In genomic region chr11:62013266-62014157, GRCh38 we compare ENCODE assay signal across 17 cellular contexts. TPM values are rescaled to one million over a fixed set of nuclear protein-coding genes. Genes with fewer than 3 reads are reported as not detected.
A peak's percentile ranks its signal among the peaks of the same experiment; 100 is the strongest.
DNase-seq lines count a peak whose midpoint lies in the region; TF ChIP-seq lines count a peak whose summit lies in the region.
"Had no signal": no experiment of that assay in that cellular context is flagged by ENCODE, and none has a peak within 500 bp of the region (broad histone marks: within the 10 kb centered on the region; RNA-seq: fewer than 3 reads in every experiment).

No MANE protein-coding gene starts in this region.

- in situ Hi-C loops in Caki2 (cut with HindIII; ENCODE audit: low pct_unique_long_range_greater_than_20kb, low sequenced_read_pairs): no loop called here

- H2AK5ac ChIP-seq in trophoblast cell (ENCODE audit: low read length): no peak overlapping the region
- no peak overlapping the region for H2AK5ac ChIP-seq in mesendoderm (ENCODE audit: low read length)

- H3K9ac ChIP-seq in NT2/D1 (ENCODE audit: insufficient read length, low read depth) (peak overlapping the region; percentile 1), trophoblast cell (ENCODE audit: low read length) (no peak overlapping the region), mesendoderm (ENCODE audit: low read length) (no peak overlapping the region)

- H3K56ac ChIP-seq in mesendoderm (ENCODE audit: low read length): no peak overlapping the region

- no peak overlapping the region for H3K4me2 ChIP-seq in trophoblast cell (ENCODE audit: low read length)
- no peak overlapping the region for H3K4me2 ChIP-seq in mesendoderm (ENCODE audit: low read length)

- H3K4me1 ChIP-seq in NT2/D1 (ENCODE audit: insufficient read depth, insufficient read length) (peaks cover 5% of the 10 kb centered on the region), trophoblast cell (ENCODE audit: control insufficient read depth in 1 of 2, insufficient read depth in 2 of 2, low read length in 2 of 2) (peaks cover 0 to 4% of the 10 kb centered on the region in 2 experiments), esophagus muscularis mucosa (no peaks in the 10 kb centered on the region), mesendoderm (ENCODE audit: control insufficient read depth, low read depth, low read length) (no peaks in the 10 kb centered on the region)
- H3K4me1 ChIP-seq: HAP-1 had no signal

- no peak overlapping the region for H3K4me3 Mint-ChIP-seq in activated CD4-positive, alpha-beta memory T cell treated with anti-CD3 and anti-CD28 coated beads for 36 hours
- H3K4me3 Mint-ChIP-seq: activated T-cell treated with anti-CD3 and anti-CD28 coated beads, Interleukin-2, amount 50 U/mL, for 4 hours; effector memory CD8-positive, alpha-beta T cell had no signal

- H3K4ac ChIP-seq in trophoblast cell (ENCODE audit: low read depth, low read length): no peak overlapping the region
- H3K4ac ChIP-seq in mesendoderm (ENCODE audit: low read depth, low read length): no peak overlapping the region

- no peak overlapping the region for H4K91ac ChIP-seq in trophoblast cell (ENCODE audit: low read depth, low read length)

- peaks cover 5% of the 10 kb centered on the region; the same call in 1 of the 2 replicates for H3K9me3 ChIP-seq in NT2/D1 (ENCODE audit: insufficient read depth, low read length)
- H3K9me3 ChIP-seq in trophoblast cell (ENCODE audit: insufficient read depth, low read depth, low read length): no peaks in the 10 kb centered on the region
- no peaks in the 10 kb centered on the region for H3K9me3 ChIP-seq in esophagus muscularis mucosa
- H3K9me3 ChIP-seq: HAP-1 had no signal

- H3K27me3 ChIP-seq in NT2/D1 (ENCODE audit: insufficient read depth, insufficient read length): no peaks in the 10 kb centered on the region
- no peaks in the 10 kb centered on the region for H3K27me3 ChIP-seq in trophoblast cell (ENCODE audit: insufficient read depth, low read length)
- no peaks in the 10 kb centered on the region for H3K27me3 ChIP-seq in esophagus muscularis mucosa
- no peaks in the 10 kb centered on the region for H3K27me3 ChIP-seq in mesendoderm (ENCODE audit: insufficient read depth, low read length, poor library complexity)

- no peaks in the 10 kb centered on the region for H3K9me3 Mint-ChIP-seq in activated CD4-positive, alpha-beta memory T cell treated with anti-CD3 and anti-CD28 coated beads for 36 hours
- H3K9me3 Mint-ChIP-seq: activated T-cell treated with anti-CD3 and anti-CD28 coated beads, Interleukin-2, amount 50 U/mL, for 4 hours; effector memory CD8-positive, alpha-beta T cell had no signal

- no peak overlapping the region for H4K8ac ChIP-seq in trophoblast cell (ENCODE audit: low read depth, low read length)
- no peak overlapping the region for H4K8ac ChIP-seq in mesendoderm (ENCODE audit: low read depth, low read length)

- H2BK120ac ChIP-seq in trophoblast cell (ENCODE audit: insufficient read depth, low read length, poor library complexity): no peak overlapping the region
- H2BK120ac ChIP-seq in mesendoderm (ENCODE audit: low read depth, low read length): no peak overlapping the region

- CTCF ChIA-PET in activated CD4-positive, alpha-beta memory T cell treated with anti-CD3 and anti-CD28 coated beads for 36 hours (lab: Charles Lee): interaction anchor here (0.7 kb wide), 1 partner anchor 66 kb away, joined by 3 read pairs; no protein-coding TSS in a partner anchor

- no peak overlapping the region for H2BK12ac ChIP-seq in trophoblast cell (ENCODE audit: low read length)

- H3K4me3 ChIP-seq in NT2/D1 (ENCODE audit: insufficient read length, low read depth) (no peak overlapping the region), trophoblast cell (ENCODE audit: low read depth, low read length) (no peak overlapping the region), esophagus muscularis mucosa (no peak overlapping the region), mesendoderm (ENCODE audit: low read length) (no peak overlapping the region)
- H3K4me3 ChIP-seq: HAP-1, SK-N-MC had no signal

- POLR2A ChIA-PET in activated CD4-positive, alpha-beta memory T cell treated with anti-CD3 and anti-CD28 coated beads for 36 hours (lab: Charles Lee): no interaction called here

- peaks cover 2% of the 10 kb centered on the region for H3K27me3 Mint-ChIP-seq in activated CD4-positive, alpha-beta memory T cell treated with anti-CD3 and anti-CD28 coated beads for 36 hours
- H3K27me3 Mint-ChIP-seq: progenitor cell of endocrine pancreas had no signal

- no peak for TF ChIP-seq POLR2A in esophagus muscularis mucosa (IDR thresholded peaks at IDR 0.05; ENCODE audit: low read depth)

- no peak for TF ChIP-seq CTCF in esophagus muscularis mucosa (IDR thresholded peaks at IDR 0.05)

- H3K36me3 Mint-ChIP-seq in activated CD4-positive, alpha-beta memory T cell treated with anti-CD3 and anti-CD28 coated beads for 36 hours: no peaks in the 10 kb centered on the region

- no peak overlapping the region for H2AFZ ChIP-seq in trophoblast cell (ENCODE audit: insufficient read depth, low read length, poor library complexity)

- WGBS in trophoblast cell (ENCODE audit: extremely low coverage, insufficient coverage, insufficient read length): no CpG with 5 or more reads among the region's 13 CpGs
- 87% methylated on average over 9 of the region's 13 CpGs for WGBS in esophagus muscularis mucosa
- WGBS in mesendoderm (ENCODE audit: extremely low coverage, insufficient coverage, low lambda C conversion rate): no CpG with 5 or more reads among the region's 13 CpGs

- no peak overlapping the region for H3K23ac ChIP-seq in trophoblast cell (ENCODE audit: low read length)
- H3K23ac ChIP-seq in mesendoderm (ENCODE audit: low read length): no peak overlapping the region

- no peaks in the 10 kb centered on the region for H3K79me2 ChIP-seq in trophoblast cell (ENCODE audit: control insufficient read depth, insufficient read depth, low read length, poor library complexity)
- H3K79me2 ChIP-seq in mesendoderm (ENCODE audit: control insufficient read depth, insufficient read depth, low read length): no peaks in the 10 kb centered on the region

- H3K4me1 Mint-ChIP-seq in activated CD4-positive, alpha-beta memory T cell treated with anti-CD3 and anti-CD28 coated beads for 36 hours (ENCODE audit: low read depth): no peaks in the 10 kb centered on the region

- no peaks in the 10 kb centered on the region for H3K79me1 ChIP-seq in trophoblast cell (ENCODE audit: low read length)
- no peaks in the 10 kb centered on the region for H3K79me1 ChIP-seq in mesendoderm (ENCODE audit: low read length)

- DNase-seq in Caki2 (ENCODE audit: low read depth) (peak; percentile 91), NT2/D1 (ENCODE audit: low read depth, low spot score) (peak; percentile 38), epithelial cell of prostate (ENCODE audit: low read depth, low spot score) (no peak), trophoblast cell (peak; percentile 93 to 95), esophagus muscularis mucosa (ENCODE audit: extremely low spot score) (no peak), mesendoderm (no peak)
- no peak for DNase-seq in stimulated activated CD8-positive, alpha-beta memory T cell treated with anti-CD3 and anti-CD28 coated beads, Interleukin-4, amount 100 ng/mL, for 48 hours
- DNase-seq in activated CD4-positive, alpha-beta memory T cell treated with anti-CD3 and anti-CD28 coated beads for 36 hours: no peak
- DNase-seq: activated T-cell treated with anti-CD3 and anti-CD28 coated beads, Interleukin-2, amount 50 U/mL, for 4 hours; effector memory CD8-positive, alpha-beta T cell; NCI-H1417; NCI-H526; stimulated activated CD4-positive, alpha-beta T cell treated with anti-CD3 and anti-CD28 coated beads, Interleukin-2, amount 100 ng/mL, for 48 hours; stimulated activated naive CD4-positive, alpha-beta T cell treated with Interleukin-2 at 50 U/mL for 16 hours had no signal

- H3K14ac ChIP-seq in trophoblast cell (ENCODE audit: low read length): no peak overlapping the region

- intact Hi-C loops in esophagus muscularis mucosa (cut with DNase I): no loop called here
- intact Hi-C loops in activated CD4-positive, alpha-beta memory T cell treated with anti-CD3 and anti-CD28 coated beads for 36 hours (cut with micrococcal nuclease): no loop called here

- H4K5ac ChIP-seq in mesendoderm (ENCODE audit: low read length): no peak overlapping the region

- no peak overlapping the region for H2BK15ac ChIP-seq in mesendoderm (replicated peaks; ENCODE audit: low read depth)

- H3K27ac ChIP-seq in epithelial cell of prostate (peak overlapping the region; percentile 28), trophoblast cell (ENCODE audit: low read depth, low read length) (no peak overlapping the region), esophagus muscularis mucosa (replicated peaks in 1 of 4) (no peak overlapping the region), mesendoderm (ENCODE audit: low read depth, low read length) (no peak overlapping the region)
- H3K27ac ChIP-seq: SK-N-MC had no signal

- H2BK5ac ChIP-seq in trophoblast cell (ENCODE audit: low read depth, low read length, poor library complexity) (no peak overlapping the region), mesendoderm (ENCODE audit: low read length) (no peak overlapping the region)

- H3K18ac ChIP-seq in trophoblast cell (ENCODE audit: low read length) (no peak overlapping the region), mesendoderm (ENCODE audit: low read length) (no peak overlapping the region)

- TF ChIP-seq EP300 in esophagus muscularis mucosa (IDR thresholded peaks at IDR 0.05): no peak

- H3K36me3 ChIP-seq in NT2/D1 (ENCODE audit: insufficient read depth, insufficient read length, low read length) (no peaks in the 10 kb centered on the region), trophoblast cell (ENCODE audit: control insufficient read depth in 1 of 2, insufficient read depth in 2 of 2, low read length in 2 of 2) (no peaks in the 10 kb centered on the region), esophagus muscularis mucosa (no peaks in the 10 kb centered on the region), mesendoderm (ENCODE audit: control insufficient read depth, insufficient read depth, low read length) (no peaks in the 10 kb centered on the region)
- H3K36me3 ChIP-seq: HAP-1 had no signal

- no peak overlapping the region for H3K27ac Mint-ChIP-seq in activated CD4-positive, alpha-beta memory T cell treated with anti-CD3 and anti-CD28 coated beads for 36 hours
- H3K27ac Mint-ChIP-seq: progenitor cell of endocrine pancreas had no signal

- H4K12ac ChIP-seq in trophoblast cell (ENCODE audit: low read depth, low read length): no peak overlapping the region

RNA-seq across cellular contexts. Expression of gene FTH1, which starts 46.1 kb away (rescaled TPM):
- total RNA-seq in Caki2 (2014; rRNA removed; shearing (Covaris generic); ENCODE audit: low replicate concordance): 2,721 and 2,840 TPM in 2 replicates
- 4,036 and 4,076 TPM in 2 replicates for polyA plus RNA-seq in trophoblast cell (2013)
- total RNA-seq in esophagus muscularis mucosa: 1,000 to 10,000 TPM; 1,795 to 3,027 (median 2,719) TPM
- 1,625 TPM for polyA plus RNA-seq in mesendoderm (2013, experiment 1 of 2)
- 1,633 TPM for polyA plus RNA-seq in mesendoderm (2013, experiment 2 of 2)
- 100 to 1,000 TPM; 915 to 922 TPM for total RNA-seq in activated CD4-positive, alpha-beta memory T cell treated with anti-CD3 and anti-CD28 coated beads for 36 hours

Comparison
In these comparisons a context has a peak if more than half of its experiments do, and no peak if none do; other contexts are left out.
1. DNase-seq: peak in Caki2 (single experiment), NT2/D1 (single experiment) and trophoblast cell (2 of 2); none in epithelial cell of prostate (single experiment), esophagus muscularis mucosa (single experiment), stimulated activated CD8-positive, alpha-beta memory T cell treated with anti-CD3 and anti-CD28 coated beads, Interleukin-4, amount 100 ng/mL, for 48 hours (single experiment), mesendoderm (single experiment) and activated CD4-positive, alpha-beta memory T cell treated with anti-CD3 and anti-CD28 coated beads for 36 hours (single experiment).